8 cellular contexts compared by ENCODE assay signal in the genomic region with DNA sequence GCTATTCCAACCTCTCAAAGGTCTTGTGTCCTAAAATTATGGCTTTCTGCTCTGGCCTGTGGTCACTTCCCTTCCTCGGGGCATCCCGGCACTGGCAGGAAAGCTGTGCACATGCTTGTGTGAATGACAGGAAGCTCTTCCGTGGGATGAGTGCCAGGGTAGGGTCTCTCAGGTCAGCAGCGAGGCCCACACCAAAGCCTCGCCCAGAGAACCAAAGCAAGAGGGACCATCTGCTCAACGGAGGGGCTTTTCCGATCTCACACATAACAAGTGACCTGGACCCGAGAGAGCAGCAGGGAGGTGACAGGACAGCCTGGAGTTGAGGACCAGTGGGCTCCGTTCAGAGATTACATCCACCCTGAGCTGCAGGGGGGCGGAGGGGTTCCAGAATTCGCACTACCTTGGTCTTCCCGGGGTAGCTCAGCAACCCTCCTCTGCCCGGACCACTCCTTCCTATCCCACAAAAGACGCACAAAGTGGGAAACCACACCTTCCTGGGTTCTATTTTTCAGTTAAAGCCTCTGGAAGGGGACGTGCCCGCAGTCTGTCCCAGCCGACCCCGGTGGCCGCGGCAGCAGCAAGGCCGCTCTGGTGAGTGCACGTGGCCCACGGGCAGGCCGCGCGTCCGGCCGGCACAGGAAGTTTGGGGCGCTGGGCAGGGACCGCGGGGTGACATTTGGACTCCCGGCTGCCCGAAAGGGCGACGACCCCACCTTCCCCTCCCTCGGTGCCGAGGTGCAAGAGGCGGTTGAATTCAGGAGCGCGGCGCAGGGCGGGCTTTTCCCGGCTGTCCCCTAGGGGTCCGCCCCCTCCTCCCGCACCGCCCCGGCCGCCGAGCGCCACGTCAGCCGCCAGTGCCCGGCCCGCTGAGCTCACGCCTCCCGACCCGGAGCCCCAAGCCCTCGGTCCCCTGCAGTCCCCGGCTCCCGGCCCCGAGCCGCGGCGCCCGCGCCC. TPM values are rescaled to one million over a fixed set of nuclear protein-coding genes. Genes with fewer than 3 reads are reported as not detected.
DNase-seq lines count a peak whose midpoint lies in the region; ATAC-seq and TF ChIP-seq lines count a peak whose summit lies in the region.

No MANE protein-coding gene starts in this region.

- H3K4me3 Mint-ChIP-seq in Caco-2 (ENCODE audit: unreplicated experiment): peak overlapping the region; percentile 80

- no peaks in the 10 kb centered on the region for H3K4me1 Mint-ChIP-seq in Caco-2 (ENCODE audit: low read depth, unreplicated experiment)

- ATAC-seq in GM19455 (IDR thresholded peaks at IDR 0.05; ENCODE audit: unreplicated experiment): peak; percentile 33
- peak; percentile 63 for ATAC-seq in left colon
- no peak for ATAC-seq in GM21367 (IDR thresholded peaks at IDR 0.05; ENCODE audit: unreplicated experiment)

- CTCF ChIA-PET in Caco-2 (lab: Charles Lee): no interaction called here

- peak overlapping the region; percentile 77 for H3K4me3 ChIP-seq in Caco-2 (ENCODE audit: low read depth, low read length)

- no peaks in the 10 kb centered on the region for H3K9me3 Mint-ChIP-seq in Caco-2 (ENCODE audit: unreplicated experiment)

- intact Hi-C loops in Caco-2 (cut with micrococcal nuclease; ENCODE audit: unreplicated experiment): loop anchor here (2.0 to 10.0 kb wide), 3 partner anchors 83 to 185 kb away; a partner anchor contains a TSS
- intact Hi-C loops in left colon (cut with DNase I, micrococcal nuclease): loop anchor here (10.0 kb wide), 2 partner anchors 75 to 85 kb away; no protein-coding TSS in a partner anchor

- DNase-seq in Caco-2: peak; percentile 71 to 76
- DNase-seq in HT1080 (ENCODE audit: low read depth): peak; percentile 51
- DNase-seq in T-helper 9 cell: peak; percentile 21
- DNase-seq in cerebellar cortex (ENCODE audit: low spot score): peak; percentile 18
- DNase-seq in left colon: peak; percentile 63 to 69
- peak; percentile 62 for DNase-seq in stimulated activated CD4-positive, alpha-beta T cell treated with anti-CD3 and anti-CD28 coated beads, Interleukin-4, amount 100 ng/mL, for 1 hour

- no peak for TF ChIP-seq CTCF in Caco-2 (IDR thresholded peaks at IDR 0.05; ENCODE audit: insufficient read depth in 1 of 2, low read depth in 1 of 2, low read length in 1 of 2, severe bottlenecking in 1 of 2, unreplicated experiment in 1 of 2)

- H3K36me3 ChIP-seq in Caco-2 (ENCODE audit: control insufficient read depth, insufficient read depth, low read length): 0 out of 2 replicates have a peak, but pooled peaks cover 1% of the 10 kb centered on the region

- H3K36me3 Mint-ChIP-seq in Caco-2 (ENCODE audit: insufficient read depth, unreplicated experiment): peaks cover 21% of the 10 kb centered on the region

- BruUV-seq in Caco-2 (replicated peaks; lab: Mats Ljungman, UMichigan): no TSS peak

- H3K27me3 Mint-ChIP-seq in Caco-2 (ENCODE audit: insufficient read depth, unreplicated experiment): no peaks in the 10 kb centered on the region

- H3K27ac Mint-ChIP-seq in Caco-2 (ENCODE audit: unreplicated experiment): peak overlapping the region; percentile 39

- H3K4me1 ChIP-seq in Caco-2: peaks cover 5% of the 10 kb centered on the region; the same call in 1 of the 2 replicates

- H3K27me3 ChIP-seq in Caco-2 (replicated peaks; ENCODE audit: control insufficient read depth, insufficient read depth, low read length): no peaks in the 10 kb centered on the region

- H3K9me3 ChIP-seq in Caco-2: no peaks in the 10 kb centered on the region

- POLR2A ChIA-PET in Caco-2 (lab: Charles Lee): no interaction called here

RNA-seq across cellular contexts. Expression of a gene that starts 1.0 kb away (rescaled TPM):
- total RNA-seq in Caco-2 (2022) (117 and 119 TPM in 2 replicates), left colon (100 to 1,000 TPM in 1 of 2 donors, 10 to 100 TPM in 1; 74.8 to 128 TPM)
- 338 and 359 TPM in 2 replicates for total RNA-seq in HT1080 (2014; rRNA removed; shearing (Covaris generic))
- 407 and 445 TPM in 2 replicates for polyA plus RNA-seq in HT1080 (2015; cell fraction: cytosol; rRNA removed)
- 334 and 354 TPM in 2 replicates for polyA plus RNA-seq in HT1080 (2015; cell fraction: nucleus; rRNA removed)

Comparison
In these comparisons a context has a peak if more than half of its experiments do, and no peak if none do; other contexts are left out.
1. DNase-seq: peak in every context shown above with its lines; median percentile 74 in Caco-2; 66 in left colon; 62 in stimulated activated CD4-positive, alpha-beta T cell treated with anti-CD3 and anti-CD28 coated beads, Interleukin-4, amount 100 ng/mL, for 1 hour; 51 in HT1080; 21 in T-helper 9 cell; 18 in cerebellar cortex.